Comparison of ENCODE assay signal across 26 cellular contexts in the genomic region with DNA sequence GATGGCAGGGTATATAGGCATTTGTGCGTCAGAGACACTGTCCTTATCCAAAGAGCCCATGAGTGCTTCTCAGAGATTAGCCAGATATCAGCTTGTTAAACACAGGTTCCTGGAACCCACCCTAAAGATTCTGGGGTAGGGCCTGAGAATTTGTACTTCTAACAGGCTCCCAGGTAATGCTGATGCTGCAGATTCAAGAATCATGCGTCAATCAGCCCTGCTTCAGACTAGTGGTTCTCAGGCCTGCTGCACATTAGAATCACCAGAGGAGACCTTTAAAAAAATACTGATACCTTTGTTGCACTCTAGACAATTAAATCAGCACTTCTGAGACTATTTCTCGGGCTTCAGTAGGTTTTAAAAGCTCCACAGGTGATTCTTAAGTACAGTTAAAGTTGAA.
"Had no signal": no experiment of that assay in that cellular context is flagged by ENCODE, and none has a peak within 500 bp of the region (broad histone marks: within the 10 kb centered on the region; RNA-seq: fewer than 3 reads in every experiment).

No MANE protein-coding gene starts in this region.

- H3K4me1 Mint-ChIP-seq: activated naive CD8-positive, alpha-beta T cell treated with anti-CD3 and anti-CD28 coated beads, Interleukin-2, amount 10 ng/mL, durations not matched to agents 7 days and 5 days had no signal

- H3K27ac Mint-ChIP-seq: activated CD8-positive, alpha-beta T cell treated with anti-CD3 and anti-CD28 coated beads, Interleukin-2, amount 10 ng/mL, durations not matched to agents 7 days and 5 days; activated naive CD8-positive, alpha-beta T cell treated with anti-CD3 and anti-CD28 coated beads, Interleukin-2, amount 10 ng/mL, durations not matched to agents 7 days and 5 days had no signal

- H3K27me3 ChIP-seq: adrenal gland, breast epithelium had no signal

- H3K36me3 ChIP-seq: adrenal gland, breast epithelium, WERI-Rb-1 had no signal

- H3K27ac ChIP-seq: adrenal gland, breast epithelium, RWPE1, WERI-Rb-1 had no signal

- ATAC-seq: activated CD4-positive, CD25-positive, alpha-beta regulatory T cell treated with anti-CD3 and anti-CD28 coated beads, Interleukin-2, amount 50 U/mL, for 24 hours; activated CD8-positive, alpha-beta T cell treated with anti-CD3 and anti-CD28 coated beads, Interleukin-2, amount 10 ng/mL, durations not matched to agents 7 days and 5 days; Panc1 had no signal

- H3K9me3 ChIP-seq: adrenal gland, breast epithelium had no signal

- H3K4me3 Mint-ChIP-seq: activated CD8-positive, alpha-beta T cell treated with anti-CD3 and anti-CD28 coated beads, Interleukin-2, amount 10 ng/mL, durations not matched to agents 7 days and 5 days; activated naive CD8-positive, alpha-beta T cell treated with anti-CD3 and anti-CD28 coated beads, Interleukin-2, amount 10 ng/mL, durations not matched to agents 7 days and 5 days had no signal

- DNase-seq: activated CD4-positive, alpha-beta T cell treated with anti-CD3 and anti-CD28 coated beads for 4 hours; activated CD8-positive, alpha-beta memory T cell treated with anti-CD3 and anti-CD28 coated beads, Interleukin-2, amount 50 U/mL, for 48 hours; activated CD8-positive, alpha-beta T cell treated with anti-CD3 and anti-CD28 coated beads, Interleukin-2, amount 10 ng/mL, durations not matched to agents 7 days and 5 days; activated naive CD4-positive, alpha-beta T cell treated with anti-CD3 and anti-CD28 coated beads, Interleukin-2, amount 50 U/mL, for 16 hours; activated naive CD8-positive, alpha-beta T cell treated with anti-CD3 and anti-CD28 coated beads, Interleukin-2, amount 10 ng/mL, durations not matched to agents 7 days and 5 days; activated T-cell treated with anti-CD3 and anti-CD28 coated beads, Interleukin-2, amount 50 U/mL, for 1 hour; adrenal gland; anterior cingulate cortex; caudate nucleus; Karpas-422; MM.1S; NCI-H1105; NCI-H1436; NCI-H1694 treated with DMSO at 0.1 percent for 48 hours; NCI-H2081; NCI-H510A treated with DMSO at 0.1 percent for 48 hours; NCI-H69; NK-92 treated with Interleukin-12 subunit alpha and Interleukin-12 subunit beta, amount 100 ng/mL, for 24 hours; OCI-M1; SIG-M5; T-helper 1 cell; WERI-Rb-1 had no signal

- H3K9me3 Mint-ChIP-seq: activated naive CD8-positive, alpha-beta T cell treated with anti-CD3 and anti-CD28 coated beads, Interleukin-2, amount 10 ng/mL, durations not matched to agents 7 days and 5 days had no signal

- H3K27me3 Mint-ChIP-seq: activated naive CD8-positive, alpha-beta T cell treated with anti-CD3 and anti-CD28 coated beads, Interleukin-2, amount 10 ng/mL, durations not matched to agents 7 days and 5 days had no signal

- H3K4me3 ChIP-seq: adrenal gland, breast epithelium had no signal

- H3K4me1 ChIP-seq: adrenal gland, breast epithelium had no signal

- H3K36me3 Mint-ChIP-seq: activated naive CD8-positive, alpha-beta T cell treated with anti-CD3 and anti-CD28 coated beads, Interleukin-2, amount 10 ng/mL, durations not matched to agents 7 days and 5 days had no signal
